7 cellular contexts compared by ENCODE assay signal in the genomic region with DNA sequence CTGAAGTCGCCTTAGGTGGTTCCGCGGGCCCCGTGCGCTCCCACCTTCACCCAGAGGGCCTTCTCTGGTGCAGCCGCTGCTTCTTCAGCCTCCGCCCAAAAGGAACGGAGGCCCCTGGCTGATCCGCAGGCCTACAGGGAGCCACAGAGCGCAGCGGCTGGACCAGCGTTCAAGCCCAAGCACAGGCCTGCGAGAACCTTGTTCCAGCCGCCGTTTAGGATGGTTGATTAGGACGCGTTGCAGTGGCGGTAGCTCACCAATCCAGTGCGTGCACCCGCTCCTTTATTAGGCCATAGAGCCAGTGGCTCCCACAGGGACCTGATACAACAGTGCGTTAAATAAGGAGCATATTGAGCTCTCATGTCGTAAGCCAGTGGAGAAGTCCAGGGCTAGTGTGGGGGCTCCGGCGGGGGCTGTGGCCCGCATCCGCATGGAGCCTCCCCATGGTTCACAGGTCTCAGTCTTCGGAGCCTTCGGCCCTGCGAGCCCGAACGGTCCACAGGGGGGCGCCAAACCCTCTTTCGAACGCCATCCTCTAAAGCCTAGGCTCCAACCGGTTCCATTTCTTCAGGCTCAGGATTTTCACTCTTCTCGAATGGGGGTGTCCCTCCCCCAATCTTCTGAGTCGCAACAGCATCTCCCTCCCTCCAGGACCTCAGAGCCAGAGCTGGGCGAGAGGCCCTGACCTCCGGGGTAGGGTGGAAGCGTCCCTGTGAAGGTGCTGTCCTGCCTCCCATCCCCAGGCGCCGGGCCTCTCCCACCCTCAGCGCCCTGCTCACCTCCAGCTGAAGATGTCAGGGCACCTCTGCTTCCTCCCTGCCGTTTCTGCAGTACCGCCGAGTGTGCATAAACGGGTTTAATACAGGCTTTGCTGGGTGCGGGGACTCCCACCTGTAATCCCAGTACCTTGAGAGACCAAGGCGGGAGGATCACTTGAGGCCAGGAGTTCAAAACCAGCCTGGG.
A peak's percentile ranks its signal among the peaks of the same experiment; 100 is the strongest.
DNase-seq lines count a peak whose midpoint lies in the region; FAIRE-seq and TF ChIP-seq lines count a peak whose summit lies in the region.
"Not testable (repeated sequence)": the region's sequence is repeated elsewhere in the genome, so short reads cannot be mapped to it uniquely, and the experiment has no call there.

No MANE protein-coding gene starts in this region.

- H3K9me3 ChIP-seq in SU-DHL-6 (ENCODE audit: insufficient read depth, low read length); liver (ENCODE audit: control insufficient read depth in 4 of 4, low read length in 3 of 4): not testable (repeated sequence)

- not testable (repeated sequence) for TF ChIP-seq POLR2A in GM12891 (IDR thresholded peaks at IDR 0.05; ENCODE audit: low read depth, low read length)

- H3K9me2 ChIP-seq in SU-DHL-6 (replicated peaks; ENCODE audit: insufficient read depth, low read length), result not testable (repeated sequence)

- not testable (repeated sequence) for H3K4me1 Mint-ChIP-seq in activated T-helper 1 cell treated with anti-CD3 and anti-CD28 coated beads, Interleukin-12 subunit alpha, Interleukin-12 subunit beta, Interleukin-2, Interleukin-4 antibody, amounts not matched to agents 30 ng/mL and 10 ng/mL and 1 ng/mL, durations not matched to agents 14 hours and 24 hours and 36 hours (ENCODE audit: low read depth); endothelial cell (ENCODE audit: unreplicated experiment)

- not testable (repeated sequence) for H3K4me3 Mint-ChIP-seq in activated T-helper 1 cell treated with anti-CD3 and anti-CD28 coated beads, Interleukin-12 subunit alpha, Interleukin-12 subunit beta, Interleukin-2, Interleukin-4 antibody, amounts not matched to agents 30 ng/mL and 10 ng/mL and 1 ng/mL, durations not matched to agents 14 hours and 24 hours and 36 hours; endothelial cell (ENCODE audit: unreplicated experiment)

- H3K4me3 ChIP-seq in SU-DHL-6 (ENCODE audit: insufficient read depth, low read length, poor library complexity, severe bottlenecking); liver (ENCODE audit: low read depth in 1 of 3, low read length in 3 of 3): not testable (repeated sequence)

- H3K36me3 Mint-ChIP-seq in activated T-helper 1 cell treated with anti-CD3 and anti-CD28 coated beads, Interleukin-12 subunit alpha, Interleukin-12 subunit beta, Interleukin-2, Interleukin-4 antibody, amounts not matched to agents 30 ng/mL and 10 ng/mL and 1 ng/mL, durations not matched to agents 14 hours and 24 hours and 36 hours (ENCODE audit: low read depth); endothelial cell (ENCODE audit: low read depth, unreplicated experiment): not testable (repeated sequence)

- H3F3A ChIP-seq in SU-DHL-6 (ENCODE audit: insufficient read depth), result not testable (repeated sequence)

- peak; percentile 16 for TF ChIP-seq CTCF in SU-DHL-6 (IDR thresholded peaks at IDR 0.05; ENCODE audit: insufficient read depth, low read length, poor library complexity, severe bottlenecking)
- peak; percentile 77 for TF ChIP-seq CTCF in endothelial cell (IDR thresholded peaks at IDR 0.05; ENCODE audit: unreplicated experiment)
- peak; percentile 47 for TF ChIP-seq CTCF in liver (IDR thresholded peaks at IDR 0.05; ENCODE audit: low read depth, low read length, missing input control)

- not testable (repeated sequence) for H3K9me3 Mint-ChIP-seq in activated T-helper 1 cell treated with anti-CD3 and anti-CD28 coated beads, Interleukin-12 subunit alpha, Interleukin-12 subunit beta, Interleukin-2, Interleukin-4 antibody, amounts not matched to agents 30 ng/mL and 10 ng/mL and 1 ng/mL, durations not matched to agents 14 hours and 24 hours and 36 hours; endothelial cell (ENCODE audit: unreplicated experiment)

- DNase-seq in GM12891 (ENCODE audit: insufficient read length, low spot score), result peak; percentile 35
- peak; percentile 24 for DNase-seq in NCI-H1092 treated with DMSO at 0.1 percent for 48 hours (lab: John Stamatoyannopoulos, UW)
- peak; percentile 56 for DNase-seq in activated T-helper 1 cell treated with anti-CD3 and anti-CD28 coated beads, Interleukin-12 subunit alpha, Interleukin-12 subunit beta, Interleukin-2, Interleukin-4 antibody, amounts not matched to agents 30 ng/mL and 10 ng/mL and 1 ng/mL, durations not matched to agents 14 hours and 24 hours and 36 hours (ENCODE audit: low spot score)
- DNase-seq in endothelial cell (ENCODE audit: low spot score), result peak; percentile 83
- peak; percentile 56 to 70 for DNase-seq in stimulated activated CD4-positive, alpha-beta T cell treated with anti-CD3 and anti-CD28 coated beads, Interleukin-15, amount 100 ng/mL, for 48 hours (ENCODE audit: low read depth in 2 of 2)

- H3K9ac ChIP-seq in SU-DHL-6 (ENCODE audit: low read length); liver (ENCODE audit: low read depth in 1 of 2, low read length in 2 of 2): not testable (repeated sequence)

- not testable (repeated sequence) for H3K27me3 ChIP-seq in SU-DHL-6 (ENCODE audit: low read length); liver (ENCODE audit: control insufficient read depth in 4 of 4, insufficient read depth in 4 of 4, low read length in 3 of 4)

- not testable (repeated sequence) for H3K27ac Mint-ChIP-seq in activated T-helper 1 cell treated with anti-CD3 and anti-CD28 coated beads, Interleukin-12 subunit alpha, Interleukin-12 subunit beta, Interleukin-2, Interleukin-4 antibody, amounts not matched to agents 30 ng/mL and 10 ng/mL and 1 ng/mL, durations not matched to agents 14 hours and 24 hours and 36 hours; endothelial cell (ENCODE audit: unreplicated experiment)

- not testable (repeated sequence) for H2AFZ ChIP-seq in SU-DHL-6 (ENCODE audit: low read depth, low read length, severe bottlenecking)

- not testable (repeated sequence) for H3K4me1 ChIP-seq in liver (ENCODE audit: control insufficient read depth in 4 of 4, insufficient read depth in 4 of 4, low read length in 3 of 4)

- H3K36me3 ChIP-seq in SU-DHL-6 (ENCODE audit: low read length); liver (ENCODE audit: control insufficient read depth in 4 of 4, insufficient read depth in 3 of 4, low read depth in 1 of 4, low read length in 3 of 4): not testable (repeated sequence)

- not testable (repeated sequence) for H3K27ac ChIP-seq in SU-DHL-6 (ENCODE audit: low read depth, low read length); liver (ENCODE audit: low read depth in 1 of 2, low read length in 2 of 2)

- H3K27me3 Mint-ChIP-seq in activated T-helper 1 cell treated with anti-CD3 and anti-CD28 coated beads, Interleukin-12 subunit alpha, Interleukin-12 subunit beta, Interleukin-2, Interleukin-4 antibody, amounts not matched to agents 30 ng/mL and 10 ng/mL and 1 ng/mL, durations not matched to agents 14 hours and 24 hours and 36 hours (ENCODE audit: insufficient read depth); endothelial cell (ENCODE audit: unreplicated experiment): not testable (repeated sequence)

- H4K20me1 ChIP-seq in SU-DHL-6 (ENCODE audit: low read depth, low read length), result not testable (repeated sequence)

- not testable (repeated sequence) for H3K79me2 ChIP-seq in SU-DHL-6 (ENCODE audit: insufficient read depth, low read length)

- not testable (repeated sequence) for FAIRE-seq in GM12891 (lab: Jason Lieb, UNC)

- peak; percentile 52 to 72 for TF ChIP-seq RAD21 in liver (IDR thresholded peaks at IDR 0.05)

- intact Hi-C loops in activated T-helper 1 cell treated with anti-CD3 and anti-CD28 coated beads, Interleukin-12 subunit alpha, Interleukin-12 subunit beta, Interleukin-2, Interleukin-4 antibody, amounts not matched to agents 30 ng/mL and 10 ng/mL and 1 ng/mL, durations not matched to agents 14 hours and 24 hours and 36 hours (cut with micrococcal nuclease), result loop anchor here (5.0 kb wide), 1 partner anchor 115 kb away; no protein-coding TSS in a partner anchor

- 60% methylated on average over 47 of the region's 49 CpGs for WGBS in liver

- H3K4me2 ChIP-seq in SU-DHL-6 (ENCODE audit: low read depth, low read length, poor library complexity, severe bottlenecking), result not testable (repeated sequence)

Comparison
In these comparisons a context has a peak if more than half of its experiments do, and no peak if none do; other contexts are left out.
1. DNase-seq: peak in every context shown above with its lines; median percentile 83 in endothelial cell; 63 in stimulated activated CD4-positive, alpha-beta T cell treated with anti-CD3 and anti-CD28 coated beads, Interleukin-15, amount 100 ng/mL, for 48 hours; 56 in activated T-helper 1 cell treated with anti-CD3 and anti-CD28 coated beads, Interleukin-12 subunit alpha, Interleukin-12 subunit beta, Interleukin-2, Interleukin-4 antibody, amounts not matched to agents 30 ng/mL and 10 ng/mL and 1 ng/mL, durations not matched to agents 14 hours and 24 hours and 36 hours; 35 in GM12891; 24 in NCI-H1092 treated with DMSO at 0.1 percent for 48 hours.
2. CTCF ChIP-seq: peak in every context shown above with its lines; median percentile 77 in endothelial cell; 47 in liver; 16 in SU-DHL-6.